ENCODE assay signal across 8 cellular contexts in the genomic region with DNA sequence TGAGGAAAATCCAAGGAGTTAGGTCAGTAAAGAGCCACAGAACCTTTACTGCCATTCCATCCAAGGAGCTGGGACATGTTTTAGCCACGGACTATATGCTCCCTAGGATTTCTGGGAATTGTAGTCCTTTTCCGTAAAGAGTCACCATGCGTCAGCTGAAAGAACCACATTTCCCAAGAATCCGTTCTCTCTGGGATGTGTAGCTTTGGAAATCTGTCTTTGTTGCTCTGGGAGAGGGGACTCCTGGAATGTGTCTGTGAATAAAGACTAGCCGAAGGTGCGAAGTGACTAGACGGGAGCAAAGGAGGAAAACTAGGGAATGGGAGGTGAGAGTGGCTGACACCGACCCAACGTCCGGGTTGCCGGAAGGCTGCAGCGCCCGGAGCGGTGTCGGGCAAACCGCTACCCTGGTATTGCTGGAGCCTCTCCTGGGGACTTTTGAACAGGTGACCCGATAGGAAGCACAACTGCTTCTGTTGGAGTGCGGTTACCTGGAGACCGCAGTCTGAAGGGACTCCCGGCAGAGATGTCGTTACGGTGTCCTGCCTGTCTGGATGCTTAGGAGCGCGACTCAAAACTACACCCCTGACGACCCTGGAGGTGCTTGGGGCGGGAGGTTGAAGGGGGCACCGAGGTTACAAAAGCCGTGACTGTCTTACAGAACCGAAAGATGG. TPM values are rescaled to one million over a fixed set of nuclear protein-coding genes. Genes with fewer than 3 reads are reported as not detected.
A peak's percentile ranks its signal among the peaks of the same experiment; 100 is the strongest.
DNase-seq lines count a peak whose midpoint lies in the region; ATAC-seq, FAIRE-seq and TF ChIP-seq lines count a peak whose summit lies in the region.

A gene with protein sequence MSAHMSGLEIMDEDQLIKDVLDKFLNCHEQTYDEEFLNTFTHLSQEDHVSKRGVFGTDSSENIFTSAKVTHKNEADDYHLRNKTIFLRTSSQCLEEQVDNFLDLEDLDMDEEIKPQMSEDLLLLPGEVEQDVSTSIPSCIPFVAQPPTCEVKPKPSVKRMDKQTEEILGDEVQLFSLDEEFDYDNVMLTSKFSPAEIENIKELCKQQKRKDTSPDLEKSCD (plus strand): TSS at position 187 of the 674 bp plus-strand sequence. CDS start 15,602 bp downstream, outside the sequence.

- peak within 1 kb of the TSS; percentile 87 for H3K9ac ChIP-seq in astrocyte (ENCODE audit: low read length)

- peak within 1 kb of the TSS; percentile 31; the same call in 1 of the 2 replicates for H3K27ac ChIP-seq in RWPE1
- peak within 1 kb of the TSS; percentile 66 for H3K27ac ChIP-seq in astrocyte (ENCODE audit: low read depth, low read length)
- peak within 1 kb of the TSS; percentile 63 for H3K27ac ChIP-seq in left ventricle myocardium inferior (replicated peaks)

- POLR2A ChIA-PET in RWPE1 (lab: Yijun Ruan, JAX; ENCODE audit: low non-redundant PET) = no interaction called here

- no peaks in the 10 kb centered on the region for H3K9me3 Mint-ChIP-seq in astrocyte (ENCODE audit: unreplicated experiment)
- no peaks in the 10 kb centered on the region for H3K9me3 Mint-ChIP-seq in osteocyte (ENCODE audit: unreplicated experiment)

- no peaks in the 10 kb centered on the region for H3K36me3 ChIP-seq in astrocyte (ENCODE audit: insufficient read depth, low read length)
- H3K36me3 ChIP-seq in left ventricle myocardium inferior = no peaks in the 10 kb centered on the region

- H3K4me3 ChIP-seq in astrocyte (ENCODE audit: insufficient read depth, low read depth, low read length) (peak within 1 kb of the TSS; percentile 89), left ventricle myocardium inferior (peak within 1 kb of the TSS; percentile 79)

- peak; percentile 92 for DNase-seq in DMS153 (lab: John Stamatoyannopoulos, UW)
- peak; percentile 89 for DNase-seq in LoVo (ENCODE audit: low spot score)
- DNase-seq in RWPE1 (ENCODE audit: low spot score) = peak; percentile 87
- DNase-seq in astrocyte (ENCODE audit: low read depth) = peak; percentile 87
- no peak for DNase-seq in left ventricle myocardium inferior
- DNase-seq in osteocyte (ENCODE audit: extremely low spot score, unreplicated experiment) = no peak
- no peak for DNase-seq in GDM1 (lab: John Stamatoyannopoulos, UW)

- peak within 1 kb of the TSS; percentile 90 for H3K4me2 ChIP-seq in astrocyte (ENCODE audit: low read length)

- H3K4me1 Mint-ChIP-seq in astrocyte (ENCODE audit: low read depth, unreplicated experiment) (peaks cover 2% of the 10 kb centered on the region), osteocyte (ENCODE audit: unreplicated experiment) (peaks cover 14% of the 10 kb centered on the region)

- intact Hi-C loops in left ventricle myocardium inferior (cut with micrococcal nuclease) = no loop called here

- H3K36me3 Mint-ChIP-seq in astrocyte (ENCODE audit: low read depth, unreplicated experiment) (no peaks in the 10 kb centered on the region), osteocyte (ENCODE audit: unreplicated experiment) (no peaks in the 10 kb centered on the region)

- no peak for TF ChIP-seq CTCF in RWPE1 (conservative IDR thresholded peaks at IDR 0.05; ENCODE audit: low read depth)
- TF ChIP-seq CTCF in astrocyte (IDR thresholded peaks at IDR 0.05; ENCODE audit: insufficient read depth, low read depth, low read length) = no peak
- TF ChIP-seq CTCF in left ventricle myocardium inferior (IDR thresholded peaks at IDR 0.05; ENCODE audit: borderline replicate concordance) = no peak
- TF ChIP-seq CTCF in osteocyte (IDR thresholded peaks at IDR 0.05) = no peak

- no peaks in the 10 kb centered on the region for H3K79me2 ChIP-seq in astrocyte (ENCODE audit: insufficient read depth, low read length)

- FAIRE-seq in astrocyte (lab: Jason Lieb, UNC) = peak; percentile 96

- H2AFZ ChIP-seq in astrocyte (ENCODE audit: low read depth, low read length) = peak within 1 kb of the TSS; percentile 96

- H3K9me3 ChIP-seq in astrocyte (ENCODE audit: insufficient read depth, low read depth, low read length) = no peaks in the 10 kb centered on the region
- no peaks in the 10 kb centered on the region for H3K9me3 ChIP-seq in left ventricle myocardium inferior (replicated peaks)

- ATAC-seq in GM21825 (IDR thresholded peaks at IDR 0.05; ENCODE audit: unreplicated experiment) = peak; percentile 91

- H4K20me1 ChIP-seq in astrocyte (ENCODE audit: insufficient read depth, low read length) = no peaks in the 10 kb centered on the region

- H3K27ac Mint-ChIP-seq in astrocyte (ENCODE audit: unreplicated experiment) (peak within 1 kb of the TSS; percentile 92), osteocyte (ENCODE audit: unreplicated experiment) (peak within 1 kb of the TSS; percentile 73)

- H3K4me3 Mint-ChIP-seq in astrocyte (ENCODE audit: unreplicated experiment) (peak within 1 kb of the TSS; percentile 99), osteocyte (ENCODE audit: unreplicated experiment) (peak within 1 kb of the TSS; percentile 94)

- CTCF ChIA-PET in RWPE1 (lab: Yijun Ruan, JAX) = interaction anchor here (0.5 to 0.7 kb wide), 2 partner anchors 26 to 48 kb away, joined by 3 read pairs; no protein-coding TSS in a partner anchor

- H3K4me1 ChIP-seq in astrocyte (ENCODE audit: insufficient read depth, low read length) (peaks cover 3% of the 10 kb centered on the region), left ventricle myocardium inferior (peaks cover 20% of the 10 kb centered on the region)

- peaks cover 5% of the 10 kb centered on the region for H3K27me3 ChIP-seq in astrocyte (ENCODE audit: insufficient read depth, low read length)
- peaks cover 31% of the 10 kb centered on the region for H3K27me3 ChIP-seq in left ventricle myocardium inferior (ENCODE audit: low read depth)

- H3K27me3 Mint-ChIP-seq in astrocyte (ENCODE audit: low read depth, unreplicated experiment) (peaks cover 21% of the 10 kb centered on the region), osteocyte (ENCODE audit: unreplicated experiment) (peaks cover 24% of the 10 kb centered on the region)

RNA-seq across cellular contexts. Expression of the gene that starts here (rescaled TPM):
- 17.3 and 21.3 TPM in 2 replicates for total RNA-seq in astrocyte
- 50.1 TPM for total RNA-seq in left ventricle myocardium inferior
- total RNA-seq in osteocyte = 22.4 and 22.5 TPM in 2 replicates

Comparison
In these comparisons a context has a peak if more than half of its experiments do, and no peak if none do; other contexts are left out.
1. DNase-seq: peak in DMS153 (single experiment), LoVo (single experiment), RWPE1 (single experiment) and astrocyte (single experiment); none in left ventricle myocardium inferior (single experiment), osteocyte (single experiment) and GDM1 (single experiment).
2. Peak in every context shown above with its lines, with median percentiles within 50 percentile points of each other: H3K27ac ChIP-seq.